ENCODE assay signal across 17 cellular contexts in the genomic region with DNA sequence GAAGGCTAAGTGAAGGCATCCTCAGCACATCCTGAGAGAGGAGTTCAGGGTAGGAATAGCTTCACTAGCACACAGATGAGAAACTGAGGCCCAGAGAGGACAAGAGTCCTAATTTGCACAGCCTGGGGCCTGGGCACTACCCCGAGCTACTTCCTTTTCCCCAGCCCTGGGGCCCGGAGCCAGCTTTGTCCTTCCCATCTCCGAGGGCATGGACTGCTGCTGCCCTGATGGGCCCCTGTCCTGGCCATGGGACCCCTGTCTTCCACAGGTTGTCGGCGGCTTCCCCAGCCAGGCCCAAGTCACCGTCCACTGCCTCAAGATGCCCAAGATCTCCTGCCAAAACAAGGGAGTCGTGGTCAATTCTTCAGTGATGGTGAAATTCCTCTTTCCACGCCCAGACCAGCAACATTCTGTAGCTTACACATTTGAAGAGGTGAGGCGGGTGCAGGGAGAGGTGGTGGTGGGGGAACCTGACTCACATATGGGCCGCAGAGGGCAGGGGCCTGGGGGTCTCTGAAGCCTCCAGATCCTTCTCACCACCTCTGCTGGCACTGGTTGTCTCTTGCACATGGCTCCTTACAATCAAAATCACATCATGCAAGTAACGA. TPM values are rescaled to one million over a fixed set of nuclear protein-coding genes. Genes with fewer than 3 reads are reported as not detected.
"Had no signal": no experiment of that assay in that cellular context is flagged by ENCODE, and none has a peak within 500 bp of the region (broad histone marks: within the 10 kb centered on the region; RNA-seq: fewer than 3 reads in every experiment).

No MANE protein-coding gene starts in this region.

- FAIRE-seq: bronchial epithelial cell, urothelium cell line had no signal

- ATAC-seq: activated T-helper 17 cell treated with anti-CD3 and anti-CD28 coated beads, Interleukin-2, amount 50 U/mL, for 72 hours; sciatic nerve; T-cell had no signal

- H3K27me3 Mint-ChIP-seq: activated T-helper 17 cell treated with anti-CD3 and anti-CD28 coated beads, Interleukin-2, amount 50 U/mL, for 72 hours; T-cell had no signal

- H3K27ac ChIP-seq: epithelial cell of prostate had no signal

- H3K27ac Mint-ChIP-seq: activated T-helper 17 cell treated with anti-CD3 and anti-CD28 coated beads, Interleukin-2, amount 50 U/mL, for 72 hours had no signal

- H3K4me3 Mint-ChIP-seq: activated T-helper 17 cell treated with anti-CD3 and anti-CD28 coated beads, Interleukin-2, amount 50 U/mL, for 72 hours; immature natural killer cell; T-cell had no signal

- DNase-seq: activated CD4-positive, alpha-beta T cell treated with anti-CD3 and anti-CD28 coated beads, Interleukin-2, amount 50 U/mL, for 4 hours; activated CD4-positive, CD25-positive, alpha-beta regulatory T cell treated with anti-CD3 and anti-CD28 coated beads, Interleukin-2, amount 50 U/mL, for 72 hours; activated naive CD4-positive, alpha-beta T cell treated with Interleukin-2 at 50 U/mL for 16 hours; amygdala; dermis blood vessel endothelial cell; foreskin melanocyte; immature natural killer cell; T-cell; T1000 had no signal

- H3K9me3 Mint-ChIP-seq: activated T-helper 17 cell treated with anti-CD3 and anti-CD28 coated beads, Interleukin-2, amount 50 U/mL, for 72 hours; immature natural killer cell; T-cell had no signal

RNA-seq across cellular contexts. Expression of a gene that starts 16.2 kb away (rescaled TPM):
- total RNA-seq: activated T-helper 17 cell treated with anti-CD3 and anti-CD28 coated beads, Interleukin-2, amount 50 U/mL, for 72 hours; bronchial epithelial cell; chondrocyte; fibroblast of lung; osteocyte had no signal
